Comparison of ENCODE assay signal across 8 cellular contexts in the genomic region with DNA sequence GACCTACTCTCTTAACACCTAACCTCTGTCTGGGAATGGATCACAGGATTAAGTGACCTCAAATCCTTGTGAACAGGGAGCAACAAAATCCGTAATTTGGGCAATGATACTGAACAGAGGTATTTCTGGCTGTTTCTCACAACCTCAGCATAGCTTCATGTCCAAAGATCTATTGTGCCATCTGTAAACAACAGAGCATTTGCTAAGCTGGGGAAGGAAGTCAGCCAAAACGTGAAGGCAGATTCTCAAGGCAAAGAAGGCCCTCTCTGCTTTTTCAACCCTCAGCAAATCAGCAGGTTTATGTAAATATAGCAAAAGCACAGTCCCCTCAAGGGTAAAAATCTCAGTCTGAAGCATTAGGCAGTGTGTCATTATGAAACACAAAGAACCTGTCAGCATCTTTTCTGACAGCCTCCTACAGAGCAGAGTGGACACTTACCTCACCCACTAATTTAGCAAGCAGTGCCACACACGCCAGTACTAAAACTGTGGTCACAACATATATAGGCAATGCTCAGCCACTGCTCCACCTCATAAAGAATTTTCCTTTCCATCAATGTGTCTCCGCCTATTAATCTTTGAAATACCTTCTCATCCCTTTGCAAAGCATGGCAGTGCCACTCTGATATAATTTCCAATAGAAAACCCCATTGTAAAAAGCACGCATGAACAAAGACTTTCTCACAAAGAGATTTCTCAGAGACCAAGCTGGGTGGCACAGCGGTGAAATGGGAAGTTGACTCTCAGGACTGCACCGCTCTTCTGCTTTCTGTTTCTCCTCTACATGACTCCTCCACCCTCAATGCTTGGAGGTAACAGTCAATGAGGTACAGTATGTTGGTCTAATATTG.
DNase-seq lines count a peak whose midpoint lies in the region; ATAC-seq and TF ChIP-seq lines count a peak whose summit lies in the region.

No MANE protein-coding gene starts in this region.

- TF ChIP-seq RAD21 in liver (IDR thresholded peaks at IDR 0.05) = peak; percentile 12 to 55

- ATAC-seq in GM18499 (IDR thresholded peaks at IDR 0.05; ENCODE audit: insufficient read depth, unreplicated experiment) = peak; percentile 46
- ATAC-seq in GM21576 (IDR thresholded peaks at IDR 0.05; ENCODE audit: unreplicated experiment) = peak; percentile 63

- peaks cover 0 to 2% (median 0%) of the 10 kb centered on the region in 4 donors for H3K36me3 ChIP-seq in liver (ENCODE audit: control insufficient read depth in 4 of 4, insufficient read depth in 3 of 4, low read depth in 1 of 4, low read length in 3 of 4)
- no peaks in the 10 kb centered on the region for H3K36me3 ChIP-seq in colonic mucosa

- H3K9me3 Mint-ChIP-seq in activated T-helper 1 cell treated with anti-CD3 and anti-CD28 coated beads, Interleukin-12 subunit alpha, Interleukin-12 subunit beta, Interleukin-2, Interleukin-4 antibody, amounts not matched to agents 30 ng/mL and 10 ng/mL and 1 ng/mL, durations not matched to agents 14 hours and 24 hours and 36 hours = no peaks in the 10 kb centered on the region

- H3K9ac ChIP-seq in liver (ENCODE audit: low read depth in 1 of 2, low read length in 2 of 2) (peak overlapping the region in 1 of 2 donors; percentile 12), colonic mucosa (ENCODE audit: low read depth in 2 of 2, low read length in 2 of 2) (no peak overlapping the region)

- peak overlapping the region; percentile 36 to 64 for H3K27ac ChIP-seq in liver (ENCODE audit: low read depth in 1 of 2, low read length in 2 of 2)
- H3K27ac ChIP-seq in coronary artery = no peak overlapping the region
- H3K27ac ChIP-seq in colonic mucosa = no peak overlapping the region

- WGBS in liver = 59% methylated on average over 7 of the region's 7 CpGs

- TF ChIP-seq CTCF in liver (IDR thresholded peaks at IDR 0.05; ENCODE audit: low read depth, low read length, missing input control) (no peak), coronary artery (IDR thresholded peaks at IDR 0.05) (no peak), colonic mucosa (IDR thresholded peaks at IDR 0.05) (no peak)

- no peak overlapping the region for H3K4me3 ChIP-seq in liver (ENCODE audit: low read depth in 1 of 3, low read length in 3 of 3)
- no peak overlapping the region for H3K4me3 ChIP-seq in coronary artery
- H3K4me3 ChIP-seq in colonic mucosa = no peak overlapping the region

- peaks cover 7% of the 10 kb centered on the region for H3K36me3 Mint-ChIP-seq in activated T-helper 1 cell treated with anti-CD3 and anti-CD28 coated beads, Interleukin-12 subunit alpha, Interleukin-12 subunit beta, Interleukin-2, Interleukin-4 antibody, amounts not matched to agents 30 ng/mL and 10 ng/mL and 1 ng/mL, durations not matched to agents 14 hours and 24 hours and 36 hours (ENCODE audit: low read depth)

- intact Hi-C loops in activated T-helper 1 cell treated with anti-CD3 and anti-CD28 coated beads, Interleukin-12 subunit alpha, Interleukin-12 subunit beta, Interleukin-2, Interleukin-4 antibody, amounts not matched to agents 30 ng/mL and 10 ng/mL and 1 ng/mL, durations not matched to agents 14 hours and 24 hours and 36 hours (cut with micrococcal nuclease) = loop anchor here (2.0 kb wide), 1 partner anchor 17 kb away; no protein-coding TSS in a partner anchor
- intact Hi-C loops in colonic mucosa (cut with DNase I) = no loop called here

- H3K9me3 ChIP-seq in liver (ENCODE audit: control insufficient read depth in 4 of 4, low read length in 3 of 4) = no peaks in the 10 kb centered on the region
- H3K9me3 ChIP-seq in colonic mucosa = no peaks in the 10 kb centered on the region

- H3K27ac Mint-ChIP-seq in activated T-helper 1 cell treated with anti-CD3 and anti-CD28 coated beads, Interleukin-12 subunit alpha, Interleukin-12 subunit beta, Interleukin-2, Interleukin-4 antibody, amounts not matched to agents 30 ng/mL and 10 ng/mL and 1 ng/mL, durations not matched to agents 14 hours and 24 hours and 36 hours = peak overlapping the region; percentile 2

- H3K27me3 ChIP-seq in liver (ENCODE audit: control insufficient read depth in 4 of 4, insufficient read depth in 4 of 4, low read length in 3 of 4) (no peaks in the 10 kb centered on the region), colonic mucosa (no peaks in the 10 kb centered on the region)

- no peaks in the 10 kb centered on the region for H3K27me3 Mint-ChIP-seq in activated T-helper 1 cell treated with anti-CD3 and anti-CD28 coated beads, Interleukin-12 subunit alpha, Interleukin-12 subunit beta, Interleukin-2, Interleukin-4 antibody, amounts not matched to agents 30 ng/mL and 10 ng/mL and 1 ng/mL, durations not matched to agents 14 hours and 24 hours and 36 hours (ENCODE audit: insufficient read depth)

- peaks cover 13 to 50% (median 43%) of the 10 kb centered on the region in 4 donors for H3K4me1 ChIP-seq in liver (ENCODE audit: control insufficient read depth in 4 of 4, insufficient read depth in 4 of 4, low read length in 3 of 4)
- H3K4me1 ChIP-seq in colonic mucosa = no peaks in the 10 kb centered on the region

- in situ Hi-C loops in KBM-7 (cut with MboI; ENCODE audit: low pct_unique_long_range_greater_than_20kb, low sequenced_read_pairs) = no loop called here

- H3K4me1 Mint-ChIP-seq in activated T-helper 1 cell treated with anti-CD3 and anti-CD28 coated beads, Interleukin-12 subunit alpha, Interleukin-12 subunit beta, Interleukin-2, Interleukin-4 antibody, amounts not matched to agents 30 ng/mL and 10 ng/mL and 1 ng/mL, durations not matched to agents 14 hours and 24 hours and 36 hours (ENCODE audit: low read depth) = peaks cover 62% of the 10 kb centered on the region

- H3K4me3 Mint-ChIP-seq in activated T-helper 1 cell treated with anti-CD3 and anti-CD28 coated beads, Interleukin-12 subunit alpha, Interleukin-12 subunit beta, Interleukin-2, Interleukin-4 antibody, amounts not matched to agents 30 ng/mL and 10 ng/mL and 1 ng/mL, durations not matched to agents 14 hours and 24 hours and 36 hours = no peak overlapping the region

- DNase-seq in KBM-7 (peak; percentile 43), coronary artery (ENCODE audit: low spot score) (no peak), colonic mucosa (no peak), HK-2 (ENCODE audit: unreplicated experiment) (no peak)
- no peak for DNase-seq in activated T-helper 1 cell treated with anti-CD3 and anti-CD28 coated beads, Interleukin-12 subunit alpha, Interleukin-12 subunit beta, Interleukin-2, Interleukin-4 antibody, amounts not matched to agents 30 ng/mL and 10 ng/mL and 1 ng/mL, durations not matched to agents 14 hours and 24 hours and 36 hours (ENCODE audit: low spot score)

TF ChIP-seq in liver, 16 proteins besides CTCF, POLR2A, EP300 and RAD21 (continues in another document):
- TF ChIP-seq, protein P1, sequence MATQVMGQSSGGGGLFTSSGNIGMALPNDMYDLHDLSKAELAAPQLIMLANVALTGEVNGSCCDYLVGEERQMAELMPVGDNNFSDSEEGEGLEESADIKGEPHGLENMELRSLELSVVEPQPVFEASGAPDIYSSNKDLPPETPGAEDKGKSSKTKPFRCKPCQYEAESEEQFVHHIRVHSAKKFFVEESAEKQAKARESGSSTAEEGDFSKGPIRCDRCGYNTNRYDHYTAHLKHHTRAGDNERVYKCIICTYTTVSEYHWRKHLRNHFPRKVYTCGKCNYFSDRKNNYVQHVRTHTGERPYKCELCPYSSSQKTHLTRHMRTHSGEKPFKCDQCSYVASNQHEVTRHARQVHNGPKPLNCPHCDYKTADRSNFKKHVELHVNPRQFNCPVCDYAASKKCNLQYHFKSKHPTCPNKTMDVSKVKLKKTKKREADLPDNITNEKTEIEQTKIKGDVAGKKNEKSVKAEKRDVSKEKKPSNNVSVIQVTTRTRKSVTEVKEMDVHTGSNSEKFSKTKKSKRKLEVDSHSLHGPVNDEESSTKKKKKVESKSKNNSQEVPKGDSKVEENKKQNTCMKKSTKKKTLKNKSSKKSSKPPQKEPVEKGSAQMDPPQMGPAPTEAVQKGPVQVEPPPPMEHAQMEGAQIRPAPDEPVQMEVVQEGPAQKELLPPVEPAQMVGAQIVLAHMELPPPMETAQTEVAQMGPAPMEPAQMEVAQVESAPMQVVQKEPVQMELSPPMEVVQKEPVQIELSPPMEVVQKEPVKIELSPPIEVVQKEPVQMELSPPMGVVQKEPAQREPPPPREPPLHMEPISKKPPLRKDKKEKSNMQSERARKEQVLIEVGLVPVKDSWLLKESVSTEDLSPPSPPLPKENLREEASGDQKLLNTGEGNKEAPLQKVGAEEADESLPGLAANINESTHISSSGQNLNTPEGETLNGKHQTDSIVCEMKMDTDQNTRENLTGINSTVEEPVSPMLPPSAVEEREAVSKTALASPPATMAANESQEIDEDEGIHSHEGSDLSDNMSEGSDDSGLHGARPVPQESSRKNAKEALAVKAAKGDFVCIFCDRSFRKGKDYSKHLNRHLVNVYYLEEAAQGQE (IDR thresholded peaks at IDR 0.05) = no peak
- TF ChIP-seq RXRA (IDR thresholded peaks at IDR 0.05) (peak; percentile 58 to 59), HNF4A (conservative IDR thresholded peaks at IDR 0.05) (peak; percentile 68 to 69), ATF3 (IDR thresholded peaks at IDR 0.05) (no peak), GABPA (IDR thresholded peaks at IDR 0.05 in 1 of 2, conservative IDR thresholded peaks at IDR 0.05 in 1 of 2) (no peak), HNF4G (IDR thresholded peaks at IDR 0.05) (peak; percentile 42), EGR1 (IDR thresholded peaks at IDR 0.05; ENCODE audit: low read depth in 2 of 2) (no peak), TAF1 (conservative IDR thresholded peaks at IDR 0.05) (no peak), JUND (IDR thresholded peaks at IDR 0.05) (peak; percentile 35 to 50)
- TF ChIP-seq, protein P2, sequence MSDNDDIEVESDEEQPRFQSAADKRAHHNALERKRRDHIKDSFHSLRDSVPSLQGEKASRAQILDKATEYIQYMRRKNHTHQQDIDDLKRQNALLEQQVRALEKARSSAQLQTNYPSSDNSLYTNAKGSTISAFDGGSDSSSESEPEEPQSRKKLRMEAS (IDR thresholded peaks at IDR 0.05) = peak; percentile 48

Comparison
In these comparisons a context has a peak if more than half of its experiments do, and no peak if none do; other contexts are left out.
1. H3K27ac ChIP-seq: peak in liver (2 of 2); none in coronary artery (0 of 2) and colonic mucosa (single experiment).